ENCODE assay signal across 9 cellular contexts in the genomic region with DNA sequence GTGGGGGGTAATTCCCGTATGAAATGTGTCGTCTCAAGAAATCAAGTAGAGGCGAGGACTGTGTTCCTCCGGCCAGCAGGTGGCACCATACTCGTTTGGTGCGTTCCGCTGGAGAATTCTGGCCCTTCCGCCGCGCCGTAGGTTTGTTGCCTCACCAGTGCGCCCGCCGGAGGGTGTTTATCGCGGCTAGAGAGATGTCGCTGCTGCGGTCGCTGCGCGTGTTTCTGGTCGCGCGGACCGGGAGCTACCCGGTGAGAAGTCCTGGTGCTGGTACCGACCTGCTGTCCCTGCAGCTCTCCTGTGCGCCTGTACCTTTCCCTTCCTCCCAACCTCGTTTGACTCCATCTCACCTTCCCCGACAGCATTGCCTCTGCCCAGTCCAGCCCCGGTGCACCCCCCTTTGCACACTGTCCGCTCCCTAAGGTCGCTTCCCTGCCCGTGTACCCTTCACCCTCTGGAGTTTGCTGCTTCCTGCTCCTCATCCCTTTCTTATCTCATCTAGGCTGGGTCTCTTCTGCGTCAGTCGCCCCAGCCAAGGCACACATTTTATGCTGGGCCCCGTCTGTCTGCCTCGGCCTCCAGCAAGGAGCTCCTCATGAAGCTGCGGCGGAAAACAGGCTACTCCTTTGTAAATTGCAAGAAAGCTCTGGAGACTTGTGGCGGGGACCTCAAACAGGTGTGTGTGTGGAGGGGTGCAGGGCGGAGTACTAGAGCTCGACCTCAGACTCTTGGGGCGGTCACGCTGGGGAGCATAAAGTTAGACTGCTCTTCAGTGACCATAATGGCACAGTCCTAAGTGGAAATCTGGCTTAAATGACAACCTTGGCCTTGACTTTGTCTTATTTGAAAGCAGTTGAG. TPM values are rescaled to one million over a fixed set of nuclear protein-coding genes. Genes with fewer than 3 reads are reported as not detected.
DNase-seq lines count a peak whose midpoint lies in the region; ATAC-seq, FAIRE-seq and TF ChIP-seq lines count a peak whose summit lies in the region.
"Had no signal": no experiment of that assay in that cellular context is flagged by ENCODE, and none has a peak within 500 bp of the region (broad histone marks: within the 10 kb centered on the region; RNA-seq: fewer than 3 reads in every experiment).

A gene (plus strand): TSS at position 180 of the 858 bp plus-strand sequence. CDS start 15 bp downstream, at position 195.

- H3K4me3 ChIP-seq in GM12878 (peak within 1 kb of the TSS; percentile 98), gastrocnemius medialis (peak within 1 kb of the TSS; percentile 89 to 98 (median 94))

- no TSS peak for BruUV-seq in GM12878 (replicated peaks; lab: Mats Ljungman, UMichigan)

- under 1% methylated on average over 45 of the region's 45 CpGs for WGBS in GM12878 (ENCODE audit: insufficient coverage, insufficient replicate concordance, low lambda C conversion rate, missing lambda C conversion rate)

- TF ChIP-seq CTCF in 22Rv1 (IDR thresholded peaks at IDR 0.05) (peak; percentile 99), GM12878 (IDR thresholded peaks at IDR 0.05 in 2 of 3, conservative IDR thresholded peaks at IDR 0.05 in 1 of 3; ENCODE audit: control insufficient read depth in 2 of 3, extremely low read depth in 1 of 3, insufficient read depth in 1 of 3, low read depth in 3 of 3, low read length in 3 of 3) (peak; percentile 87 to 96 (median 96)), gastrocnemius medialis (IDR thresholded peaks at IDR 0.05 in 4 of 5, conservative IDR thresholded peaks at IDR 0.05 in 1 of 5) (peak; percentile 95 to 99 (median 97))

- H2AFZ ChIP-seq in GM12878 (ENCODE audit: control insufficient read depth, low read depth, low read length): peak within 1 kb of the TSS; percentile 75

- DNase-seq in NCI-H2081 (lab: John Stamatoyannopoulos, UW) (peak; percentile 93 to 96), T1000 (lab: John Stamatoyannopoulos, UW) (peak; percentile 100), GM12878 (ENCODE audit: low read depth, low spot score) (peak; percentile 68), iPS DF 19.7 (ENCODE audit: low read depth, low spot score) (peak; percentile 82), gastrocnemius medialis (peak; percentile 93 to 94)

- H3K27ac ChIP-seq in 22Rv1 (peak within 1 kb of the TSS; percentile 59), GM12878 (ENCODE audit: control insufficient read depth, insufficient read depth) (peak within 1 kb of the TSS; percentile 61), gastrocnemius medialis (peak within 1 kb of the TSS; percentile 80 to 89 (median 85))

- ATAC-seq in GM18511 (IDR thresholded peaks at IDR 0.05; ENCODE audit: unreplicated experiment): peak; percentile 92
- peak; percentile 80 for ATAC-seq in HG03039 (IDR thresholded peaks at IDR 0.05; ENCODE audit: unreplicated experiment)
- peak; percentile 96 for ATAC-seq in GM12878
- ATAC-seq in gastrocnemius medialis: peak; percentile 96

- H3K27me3 ChIP-seq in GM12878 (replicated peaks in 1 of 2; ENCODE audit: control insufficient read depth in 2 of 2, insufficient read depth in 2 of 2, low read length in 1 of 2) (no peaks in the 10 kb centered on the region), gastrocnemius medialis (no peaks in the 10 kb centered on the region)

- H3K9me3 ChIP-seq in GM12878 (replicated peaks; ENCODE audit: control insufficient read depth, insufficient read depth, low read length) (no peaks in the 10 kb centered on the region), gastrocnemius medialis (no peaks in the 10 kb centered on the region)

- TF ChIP-seq RAD21 in GM12878 (IDR thresholded peaks at IDR 0.05; ENCODE audit: insufficient read depth, low read depth, low read length): peak; percentile 27; the same call in 1 of the 2 replicates

- peak; percentile 99 for FAIRE-seq in GM12878 (lab: Jason Lieb, UNC)
- FAIRE-seq: A204.1 had no signal

- no peak for TF ChIP-seq EP300 in GM12878 (IDR thresholded peaks at IDR 0.05; ENCODE audit: borderline replicate concordance in 1 of 2, control insufficient read depth in 1 of 2, low read depth in 2 of 2, low read length in 2 of 2)

- TF ChIP-seq POLR2A in GM12878 (IDR thresholded peaks at IDR 0.05; ENCODE audit: low read depth, low read length): peak; percentile 96
- TF ChIP-seq POLR2A in gastrocnemius medialis (IDR thresholded peaks at IDR 0.05): peak; percentile 56 to 75

- peaks cover 15% of the 10 kb centered on the region for H3K79me2 ChIP-seq in GM12878 (ENCODE audit: control insufficient read depth, insufficient read depth, low read length)

- H3K4me2 ChIP-seq in GM12878 (ENCODE audit: control insufficient read depth, insufficient read depth): peak within 1 kb of the TSS; percentile 89

- in situ Hi-C loops in GM12878 (cut with MboI) (no loop called here), gastrocnemius medialis (cut with MboI; ENCODE audit: low sequenced_read_pairs in 4 of 4) (loop anchor here in 1 of 4 donors (5.0 kb wide), 1 partner anchor 124 kb away; no protein-coding TSS in a partner anchor)

- CTCF ChIA-PET in GM12878 (lab: Yijun Ruan, JAX): interaction anchor here (0.7 to 2.7 kb wide), 18 partner anchors 9 to 175 kb away, joined by 3 to 12 read pairs (median 5); a partner anchor contains a TSS

- H3K9ac ChIP-seq in GM12878 (ENCODE audit: control insufficient read depth, insufficient read depth, low read length): peak within 1 kb of the TSS; percentile 91

- H3K36me3 ChIP-seq in GM12878 (ENCODE audit: control insufficient read depth in 2 of 2, insufficient read depth in 2 of 2, low read length in 1 of 2) (peaks cover 0 to 14% of the 10 kb centered on the region in 2 experiments; a peak in 3 of 4 replicates), gastrocnemius medialis (peaks cover 3 to 32% of the 10 kb centered on the region in 2 donors)

- RAD21 ChIA-PET in GM12878 (lab: Charles Lee; ENCODE audit: unreplicated experiment): interaction anchor here (0.6 to 1.4 kb wide), 5 partner anchors 26 to 325 kb away, joined by 3 to 5 read pairs (median 3); no protein-coding TSS in a partner anchor

- intact Hi-C loops in GM12878 (cut with micrococcal nuclease; ENCODE audit: unreplicated experiment) (loop anchor here (1.0 kb wide), 1 partner anchor 122 kb away; no protein-coding TSS in a partner anchor), gastrocnemius medialis (cut with DNase I; ENCODE audit: low total_unique reads) (loop anchor here (1.0 to 5.0 kb wide), 4 partner anchors 11 to 122 kb away; a partner anchor contains a TSS)

- POLR2A ChIA-PET in GM12878 (lab: Charles Lee): interaction anchor here (0.5 to 1.5 kb wide), 6 partner anchors 10 to 161 kb away, joined by 3 to 11 read pairs (median 3); a partner anchor contains a TSS

- H3K4me1 ChIP-seq in GM12878 (ENCODE audit: control insufficient read depth, insufficient read depth, low read length) (peaks cover 8% of the 10 kb centered on the region; the same call in 1 of the 2 replicates), gastrocnemius medialis (peaks cover 9 to 15% of the 10 kb centered on the region in 2 donors)

- H4K20me1 ChIP-seq in GM12878 (ENCODE audit: control insufficient read depth, insufficient read depth): no peaks in the 10 kb centered on the region

- SMC1A ChIA-PET in GM12878 (lab: Charles Lee; ENCODE audit: uncharacterized antibody, unreplicated experiment): interaction anchor here (0.6 to 2.3 kb wide), 6 partner anchors 17 to 114 kb away, joined by 3 to 6 read pairs (median 5); no protein-coding TSS in a partner anchor

TF ChIP-seq in GM12878, 131 proteins besides CTCF, POLR2A, EP300 and RAD21 (continues in another document):
- TF ChIP-seq IRF4 (IDR thresholded peaks at IDR 0.05; ENCODE audit: low read depth, low read length) (0 out of 2 replicates have a peak, but pooled peaks have one; percentile 44), HCFC1 (IDR thresholded peaks at IDR 0.05; ENCODE audit: low read length) (peak; percentile 80)
- TF ChIP-seq, protein P1, sequence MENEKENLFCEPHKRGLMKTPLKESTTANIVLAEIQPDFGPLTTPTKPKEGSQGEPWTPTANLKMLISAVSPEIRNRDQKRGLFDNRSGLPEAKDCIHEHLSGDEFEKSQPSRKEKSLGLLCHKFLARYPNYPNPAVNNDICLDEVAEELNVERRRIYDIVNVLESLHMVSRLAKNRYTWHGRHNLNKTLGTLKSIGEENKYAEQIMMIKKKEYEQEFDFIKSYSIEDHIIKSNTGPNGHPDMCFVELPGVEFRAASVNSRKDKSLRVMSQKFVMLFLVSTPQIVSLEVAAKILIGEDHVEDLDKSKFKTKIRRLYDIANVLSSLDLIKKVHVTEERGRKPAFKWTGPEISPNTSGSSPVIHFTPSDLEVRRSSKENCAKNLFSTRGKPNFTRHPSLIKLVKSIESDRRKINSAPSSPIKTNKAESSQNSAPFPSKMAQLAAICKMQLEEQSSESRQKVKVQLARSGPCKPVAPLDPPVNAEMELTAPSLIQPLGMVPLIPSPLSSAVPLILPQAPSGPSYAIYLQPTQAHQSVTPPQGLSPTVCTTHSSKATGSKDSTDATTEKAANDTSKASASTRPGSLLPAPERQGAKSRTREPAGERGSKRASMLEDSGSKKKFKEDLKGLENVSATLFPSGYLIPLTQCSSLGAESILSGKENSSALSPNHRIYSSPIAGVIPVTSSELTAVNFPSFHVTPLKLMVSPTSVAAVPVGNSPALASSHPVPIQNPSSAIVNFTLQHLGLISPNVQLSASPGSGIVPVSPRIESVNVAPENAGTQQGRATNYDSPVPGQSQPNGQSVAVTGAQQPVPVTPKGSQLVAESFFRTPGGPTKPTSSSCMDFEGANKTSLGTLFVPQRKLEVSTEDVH (IDR thresholded peaks at IDR 0.05; ENCODE audit: low read depth, partially characterized antibody): peak; percentile 40

RNA-seq across cellular contexts. Expression of the gene that starts here (rescaled TPM):
- total RNA-seq in GM12878 (2013; cell fraction: nucleolus; rRNA removed): 13.6 and 15.4 TPM in 2 replicates
- total RNA-seq in GM12878 (2014; rRNA removed) (35.2 and 36.7 TPM in 2 replicates), GM12878 (2014; rRNA removed; fragmentation: Illumina TruSeq; extraction: Trizol) (35.1 and 38.9 TPM in 2 replicates), GM12878 (2021) (47.0 and 51.6 TPM in 2 replicates), gastrocnemius medialis (10 to 100 TPM; 37.6 to 47.5 (median 40.1) TPM)
- polyA plus RNA-seq in GM12878 (2011; ENCODE audit: low read depth): 14.3 TPM
- polyA plus RNA-seq in GM12878 (2011; rRNA removed) (36.8 and 40.8 TPM in 2 replicates), GM12878 (2014; fragmentation: Illumina TruSeq; extraction: Trizol) (44.2 and 45.7 TPM in 2 replicates), GM12878 (2014; fragmentation: Nextera tagmentation; extraction: Ambion mirVana) (100 to 1,000 TPM; 113 to 132 TPM), GM12878 (2014; rRNA removed) (43.0 and 46.7 TPM in 2 replicates), GM12878 (2016; fragmentation: Nextera tagmentation; extraction: Ambion mirVana) (10 to 100 TPM; 96.6 to 96.8 TPM)
- 27.3 and 32.5 TPM in 2 replicates for polyA plus RNA-seq in GM12878 (2011; cell fraction: cytosol; rRNA removed)
- 15.2 and 19.4 TPM in 2 replicates for polyA plus RNA-seq in GM12878 (2011; cell fraction: nucleus; rRNA removed)
- polyA plus RNA-seq in GM12878 (2012): 28.8 and 29.7 TPM in 2 replicates
- polyA minus RNA-seq in GM12878 (2011; rRNA and poly(A)+ RNA removed): 7.5 and 12.4 TPM in 2 replicates
- polyA minus RNA-seq in GM12878 (2011; cell fraction: cytosol; rRNA and poly(A)+ RNA removed): 6.7 and 9.7 TPM in 2 replicates
- 4.4 and 8.9 TPM in 2 replicates for polyA minus RNA-seq in GM12878 (2011; cell fraction: nucleus; rRNA and poly(A)+ RNA removed)

Comparison
In these comparisons a context has a peak if more than half of its experiments do, and no peak if none do; other contexts are left out.
1. Peak in every context shown above with its lines: DNase-seq, ATAC-seq, H3K4me3 ChIP-seq and H3K27ac ChIP-seq.